In genomic region chr9:37976714-37977477, GRCh38 we compare ENCODE assay signal across 13 cellular contexts.
DNase-seq lines count a peak whose midpoint lies in the region; ATAC-seq and TF ChIP-seq lines count a peak whose summit lies in the region.
"Had no signal": no experiment of that assay in that cellular context is flagged by ENCODE, and none has a peak within 500 bp of the region (broad histone marks: within the 10 kb centered on the region; RNA-seq: fewer than 3 reads in every experiment).

No MANE protein-coding gene starts in this region.

- peak overlapping the region; percentile 93 for H3K27ac ChIP-seq in smooth muscle cell (ENCODE audit: low read depth)
- H3K27ac ChIP-seq: psoas muscle had no signal

- in situ Hi-C loops in GM13977 (cut with MboI; ENCODE audit: low pct_unique_long_range_greater_than_20kb, low sequenced_read_pairs, unreplicated experiment) = no loop called here

- no peaks in the 10 kb centered on the region for H3K36me3 Mint-ChIP-seq in activated T-helper 17 cell treated with anti-CD3 and anti-CD28 coated beads, Interleukin-2, amount 50 U/mL, for 72 hours (ENCODE audit: low read depth)
- no peaks in the 10 kb centered on the region for H3K36me3 Mint-ChIP-seq in natural killer cell

- H3K4me2 ChIP-seq in smooth muscle cell = peak overlapping the region; percentile 70

- no peak for TF ChIP-seq CTCF in smooth muscle cell (IDR thresholded peaks at IDR 0.05; ENCODE audit: borderline replicate concordance, insufficient read depth, poor library complexity, severe bottlenecking)
- TF ChIP-seq CTCF in natural killer cell (IDR thresholded peaks at IDR 0.05) = no peak
- TF ChIP-seq CTCF in GM13977 (IDR thresholded peaks at IDR 0.05; ENCODE audit: extremely low read depth, insufficient read depth, missing control alignments) = no peak

- intact Hi-C loops in natural killer cell (cut with micrococcal nuclease) = no loop called here

- peak overlapping the region; percentile 13 for H3K27ac Mint-ChIP-seq in activated T-helper 17 cell treated with anti-CD3 and anti-CD28 coated beads, Interleukin-2, amount 50 U/mL, for 72 hours
- H3K27ac Mint-ChIP-seq in natural killer cell = no peak overlapping the region

- no peaks in the 10 kb centered on the region for H4K20me1 ChIP-seq in smooth muscle cell (ENCODE audit: low read depth)

- no peaks in the 10 kb centered on the region for H3K36me3 ChIP-seq in smooth muscle cell (ENCODE audit: low read depth)

- peak; percentile 44 for DNase-seq in HT1080 (ENCODE audit: low read depth)
- peak; percentile 54 for DNase-seq in fibroblast of the conjunctiva (ENCODE audit: low read depth)
- DNase-seq in smooth muscle cell (lab: John Stamatoyannopoulos, UW; ENCODE audit: unreplicated experiment) = no peak
- no peak for DNase-seq in natural killer cell
- no peak for DNase-seq in putamen (ENCODE audit: low spot score)
- no peak for DNase-seq in GM13977 (ENCODE audit: low spot score)
- DNase-seq: activated CD8-positive, alpha-beta memory T cell treated with anti-CD3 and anti-CD28 coated beads, Interleukin-2, amount 50 U/mL, for 48 hours; islet precursor cell; NCI-H2227 treated with DMSO at 0.1 percent for 48 hours; T-helper 1 cell had no signal

- H3K79me2 ChIP-seq in smooth muscle cell (ENCODE audit: low read depth) = peaks cover 46% of the 10 kb centered on the region

- H3K4me3 ChIP-seq in smooth muscle cell = no peak overlapping the region
- H3K4me3 ChIP-seq: psoas muscle had no signal

- H3F3A ChIP-seq in smooth muscle cell (ENCODE audit: low read depth) = peaks cover 17% of the 10 kb centered on the region

- H3K27me3 Mint-ChIP-seq in activated T-helper 17 cell treated with anti-CD3 and anti-CD28 coated beads, Interleukin-2, amount 50 U/mL, for 72 hours = peaks cover 7% of the 10 kb centered on the region
- H3K27me3 Mint-ChIP-seq in natural killer cell (ENCODE audit: low read depth in 2 of 2) = peaks cover 2 to 10% of the 10 kb centered on the region in 2 donors

- no peak overlapping the region for H3K4me3 Mint-ChIP-seq in activated T-helper 17 cell treated with anti-CD3 and anti-CD28 coated beads, Interleukin-2, amount 50 U/mL, for 72 hours
- H3K4me3 Mint-ChIP-seq in natural killer cell = no peak overlapping the region

- H3K9me3 Mint-ChIP-seq in activated T-helper 17 cell treated with anti-CD3 and anti-CD28 coated beads, Interleukin-2, amount 50 U/mL, for 72 hours = no peaks in the 10 kb centered on the region
- no peaks in the 10 kb centered on the region for H3K9me3 Mint-ChIP-seq in natural killer cell

- H2AFZ ChIP-seq in smooth muscle cell (ENCODE audit: low read depth) = no peak overlapping the region

- H3K4me1 Mint-ChIP-seq in activated T-helper 17 cell treated with anti-CD3 and anti-CD28 coated beads, Interleukin-2, amount 50 U/mL, for 72 hours = no peaks in the 10 kb centered on the region
- no peaks in the 10 kb centered on the region for H3K4me1 Mint-ChIP-seq in natural killer cell

- no peak for ATAC-seq in activated T-helper 17 cell treated with anti-CD3 and anti-CD28 coated beads, Interleukin-2, amount 50 U/mL, for 72 hours (replicated peaks)
- no peak for ATAC-seq in natural killer cell
- no peak for ATAC-seq in HG02571 (IDR thresholded peaks at IDR 0.05; ENCODE audit: unreplicated experiment)
- ATAC-seq: psoas muscle had no signal

- peak overlapping the region; percentile 69 for H3K9ac ChIP-seq in smooth muscle cell (ENCODE audit: low read depth)

- H3K9me3 ChIP-seq in smooth muscle cell (replicated peaks; ENCODE audit: low read depth) = no peaks in the 10 kb centered on the region
- H3K9me3 ChIP-seq: psoas muscle had no signal

- 23% methylated on average over 8 of the region's 8 CpGs for WGBS in smooth muscle cell (ENCODE audit: low lambda C conversion rate)

- no peaks in the 10 kb centered on the region for H3K27me3 ChIP-seq in smooth muscle cell (ENCODE audit: low read depth)

- H3K4me1 ChIP-seq in smooth muscle cell (ENCODE audit: low read depth) = peaks cover 33% of the 10 kb centered on the region
- H3K4me1 ChIP-seq: psoas muscle had no signal

Comparison
In these comparisons a context has a peak if more than half of its experiments do, and no peak if none do; other contexts are left out.
1. DNase-seq: peak in HT1080 (single experiment) and fibroblast of the conjunctiva (single experiment); none in smooth muscle cell (single experiment), natural killer cell (single experiment), putamen (single experiment) and GM13977 (single experiment).